Comparison of ENCODE assay signal across 7 cellular contexts in the genomic region with DNA sequence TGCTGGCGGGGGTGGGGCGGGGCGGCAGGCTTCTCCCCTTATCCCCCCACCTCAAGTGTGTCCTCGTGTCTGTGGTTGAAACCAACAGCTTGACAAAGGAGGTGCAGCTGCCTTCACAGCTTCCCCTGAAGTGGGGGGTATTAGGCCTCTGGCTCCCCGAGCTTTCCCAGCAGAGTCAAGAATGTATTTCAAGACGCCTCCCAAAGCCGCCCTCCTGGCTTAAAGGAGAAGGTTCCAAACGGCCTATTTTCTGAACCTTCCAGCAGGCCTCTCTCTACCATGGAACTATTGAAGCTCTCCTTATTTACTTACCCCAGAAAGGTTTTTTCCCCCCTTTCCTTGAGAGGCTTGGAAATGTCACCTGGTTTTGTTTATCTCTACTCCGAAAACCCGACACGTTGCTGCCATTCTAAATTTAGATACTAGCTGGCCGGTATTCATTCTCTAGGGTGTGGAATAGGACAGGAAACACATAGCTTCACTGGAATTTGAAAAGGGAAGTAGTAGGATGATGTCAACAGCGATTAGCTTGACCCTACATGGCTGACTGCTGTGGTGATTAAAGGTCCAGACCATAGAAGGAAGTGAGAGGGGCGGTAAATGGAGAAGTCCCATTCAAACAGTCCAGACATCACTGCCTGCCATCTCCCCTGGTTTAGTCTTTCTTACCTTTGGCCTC. TPM values are rescaled to one million over a fixed set of nuclear protein-coding genes. Genes with fewer than 3 reads are reported as not detected.
A peak's percentile ranks its signal among the peaks of the same experiment; 100 is the strongest.
DNase-seq lines count a peak whose midpoint lies in the region; ATAC-seq, FAIRE-seq and TF ChIP-seq lines count a peak whose summit lies in the region.

No MANE protein-coding gene starts in this region.

- TF ChIP-seq CTCF in WERI-Rb-1 (IDR thresholded peaks at IDR 0.05; ENCODE audit: low read depth, low read length) (no peak), foreskin fibroblast (IDR thresholded peaks at IDR 0.05; ENCODE audit: low read depth, low read length) (no peak), neural cell (IDR thresholded peaks at IDR 0.05; ENCODE audit: poor library complexity, severe bottlenecking) (no peak)

- H3K9me3 ChIP-seq in KOPT-K1 (ENCODE audit: insufficient read depth, low read length, poor library complexity, severe bottlenecking) = no peaks in the 10 kb centered on the region
- H3K9me3 ChIP-seq in WERI-Rb-1 (ENCODE audit: severe bottlenecking) = no peaks in the 10 kb centered on the region
- no peaks in the 10 kb centered on the region for H3K9me3 ChIP-seq in neural cell (ENCODE audit: low read length)

- peak overlapping the region; percentile 92 for H3K9ac ChIP-seq in neural cell (ENCODE audit: low read length)

- H2AFZ ChIP-seq in neural cell (ENCODE audit: low read depth, low read length) = peak overlapping the region; percentile 49

- H3K4me2 ChIP-seq in neural cell (ENCODE audit: low read length) = peak overlapping the region; percentile 11

- ATAC-seq in GM21619 (IDR thresholded peaks at IDR 0.05; ENCODE audit: unreplicated experiment) = peak; percentile 12

- DNase-seq in WERI-Rb-1 (peak; percentile 9), foreskin fibroblast (peak; percentile 91)
- DNase-seq in central memory CD4-positive, alpha-beta T cell = no peak

- H3K36me3 ChIP-seq in KOPT-K1 (ENCODE audit: insufficient read depth, low read length) (no peaks in the 10 kb centered on the region), WERI-Rb-1 (no peaks in the 10 kb centered on the region), neural cell (ENCODE audit: insufficient read depth, low read length) (no peaks in the 10 kb centered on the region)

- no peaks in the 10 kb centered on the region for H3F3A ChIP-seq in neural cell (ENCODE audit: insufficient read depth, low read length, poor library complexity, severe bottlenecking)

- H3K27me3 ChIP-seq in WERI-Rb-1 (ENCODE audit: insufficient read depth, low read depth, severe bottlenecking) (no peaks in the 10 kb centered on the region), neural cell (ENCODE audit: insufficient read depth, low read depth, low read length) (no peaks in the 10 kb centered on the region)

- peaks cover 13% of the 10 kb centered on the region for H4K20me1 ChIP-seq in neural cell (ENCODE audit: insufficient read depth)

- TF ChIP-seq EP300 in neural cell (conservative IDR thresholded peaks at IDR 0.05; ENCODE audit: poor library complexity, severe bottlenecking) = no peak

- H3K9me2 ChIP-seq in neural cell (ENCODE audit: insufficient read depth, low read length) = no peaks in the 10 kb centered on the region

- peak; percentile 63 for FAIRE-seq in G401.6 (lab: Jason Lieb, UNC)

- peak overlapping the region; percentile 79 for H3K27ac ChIP-seq in KOPT-K1 (ENCODE audit: low read depth, low read length, poor library complexity, severe bottlenecking)
- peak overlapping the region; percentile 87 for H3K27ac ChIP-seq in WERI-Rb-1
- peak overlapping the region; percentile 62 for H3K27ac ChIP-seq in neural cell (ENCODE audit: low read length)

- peak overlapping the region; percentile 48 for H3K4me3 ChIP-seq in WERI-Rb-1 (ENCODE audit: low read depth, low read length)
- peak overlapping the region; percentile 28 to 37 for H3K4me3 ChIP-seq in foreskin fibroblast (ENCODE audit: low read depth in 1 of 2, low read length in 2 of 2)
- peak overlapping the region; percentile 83 for H3K4me3 ChIP-seq in neural cell (ENCODE audit: low read length)

- no peak for TF ChIP-seq RAD21 in neural cell (conservative IDR thresholded peaks at IDR 0.05)

- peaks cover 41% of the 10 kb centered on the region for H3K79me2 ChIP-seq in neural cell (replicated peaks; ENCODE audit: insufficient read depth, low read length)

TF ChIP-seq in neural cell, 6 proteins besides CTCF, POLR2A, EP300 and RAD21:
- TF ChIP-seq EZH2 (IDR thresholded peaks at IDR 0.05; ENCODE audit: borderline replicate concordance, insufficient read depth, low read length, poor library complexity, severe bottlenecking) (no peak), SMC3 (conservative IDR thresholded peaks at IDR 0.05; ENCODE audit: poor library complexity) (no peak), POLR2AphosphoS5 (IDR thresholded peaks at IDR 0.05) (no peak), TAF1 (IDR thresholded peaks at IDR 0.05; ENCODE audit: low read depth) (no peak)
- TF ChIP-seq, protein P1, sequence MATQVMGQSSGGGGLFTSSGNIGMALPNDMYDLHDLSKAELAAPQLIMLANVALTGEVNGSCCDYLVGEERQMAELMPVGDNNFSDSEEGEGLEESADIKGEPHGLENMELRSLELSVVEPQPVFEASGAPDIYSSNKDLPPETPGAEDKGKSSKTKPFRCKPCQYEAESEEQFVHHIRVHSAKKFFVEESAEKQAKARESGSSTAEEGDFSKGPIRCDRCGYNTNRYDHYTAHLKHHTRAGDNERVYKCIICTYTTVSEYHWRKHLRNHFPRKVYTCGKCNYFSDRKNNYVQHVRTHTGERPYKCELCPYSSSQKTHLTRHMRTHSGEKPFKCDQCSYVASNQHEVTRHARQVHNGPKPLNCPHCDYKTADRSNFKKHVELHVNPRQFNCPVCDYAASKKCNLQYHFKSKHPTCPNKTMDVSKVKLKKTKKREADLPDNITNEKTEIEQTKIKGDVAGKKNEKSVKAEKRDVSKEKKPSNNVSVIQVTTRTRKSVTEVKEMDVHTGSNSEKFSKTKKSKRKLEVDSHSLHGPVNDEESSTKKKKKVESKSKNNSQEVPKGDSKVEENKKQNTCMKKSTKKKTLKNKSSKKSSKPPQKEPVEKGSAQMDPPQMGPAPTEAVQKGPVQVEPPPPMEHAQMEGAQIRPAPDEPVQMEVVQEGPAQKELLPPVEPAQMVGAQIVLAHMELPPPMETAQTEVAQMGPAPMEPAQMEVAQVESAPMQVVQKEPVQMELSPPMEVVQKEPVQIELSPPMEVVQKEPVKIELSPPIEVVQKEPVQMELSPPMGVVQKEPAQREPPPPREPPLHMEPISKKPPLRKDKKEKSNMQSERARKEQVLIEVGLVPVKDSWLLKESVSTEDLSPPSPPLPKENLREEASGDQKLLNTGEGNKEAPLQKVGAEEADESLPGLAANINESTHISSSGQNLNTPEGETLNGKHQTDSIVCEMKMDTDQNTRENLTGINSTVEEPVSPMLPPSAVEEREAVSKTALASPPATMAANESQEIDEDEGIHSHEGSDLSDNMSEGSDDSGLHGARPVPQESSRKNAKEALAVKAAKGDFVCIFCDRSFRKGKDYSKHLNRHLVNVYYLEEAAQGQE (IDR thresholded peaks at IDR 0.05; ENCODE audit: borderline replicate concordance) = no peak

RNA-seq across cellular contexts. Expression of gene PICALM, which starts 0.7 kb away (rescaled TPM):
- polyA plus RNA-seq in neural cell = 161 and 163 TPM in 2 replicates
- polyA minus RNA-seq in neural cell = 548 and 578 TPM in 2 replicates

Comparison
In these comparisons a context has a peak if more than half of its experiments do, and no peak if none do; other contexts are left out.
1. H3K4me3 ChIP-seq: peak in every context shown above with its lines; median percentile 83 in neural cell; 48 in WERI-Rb-1; 32 in foreskin fibroblast.